2 cellular contexts compared by ENCODE assay signal in genomic region chr3:146739203-146739671, GRCh38.
TF ChIP-seq lines count a peak whose summit lies in the region.

No MANE protein-coding gene starts in this region.

TF ChIP-seq in GM12878, 131 proteins besides CTCF, POLR2A, EP300 and RAD21:
- TF ChIP-seq ZNF687 (IDR thresholded peaks at IDR 0.05) = no peak
- TF ChIP-seq POLR2AphosphoS5 (IDR thresholded peaks at IDR 0.05; ENCODE audit: low read length) = no peak
- TF ChIP-seq SREBF2 (IDR thresholded peaks at IDR 0.05; ENCODE audit: low read length) = no peak
- TF ChIP-seq USF1 (IDR thresholded peaks at IDR 0.05; ENCODE audit: borderline replicate concordance, extremely low read length, insufficient read depth, low read depth, low read length) = no peak
- no peak for TF ChIP-seq MYB (IDR thresholded peaks at IDR 0.05; ENCODE audit: borderline replicate concordance, low read depth, low read length)
- TF ChIP-seq IRF3 (IDR thresholded peaks at IDR 0.05) = no peak
- no peak for TF ChIP-seq TAF1 (IDR thresholded peaks at IDR 0.05; ENCODE audit: borderline replicate concordance, low read depth, low read length)
- TF ChIP-seq RB1 (IDR thresholded peaks at IDR 0.05; ENCODE audit: borderline replicate concordance) = no peak
- no peak for TF ChIP-seq JUNB (IDR thresholded peaks at IDR 0.05)
- TF ChIP-seq ELK1 (IDR thresholded peaks at IDR 0.05; ENCODE audit: low read depth, low read length) = no peak
- no peak for TF ChIP-seq HDAC2 (IDR thresholded peaks at IDR 0.05)
- no peak for TF ChIP-seq MXI1 (IDR thresholded peaks at IDR 0.05; ENCODE audit: low read depth, low read length)
- no peak for TF ChIP-seq ZNF207 (IDR thresholded peaks at IDR 0.05; ENCODE audit: borderline replicate concordance)
- no peak for TF ChIP-seq RELB (IDR thresholded peaks at IDR 0.05; ENCODE audit: low read depth)
- TF ChIP-seq IRF5 (IDR thresholded peaks at IDR 0.05; ENCODE audit: borderline replicate concordance) = no peak
- TF ChIP-seq GABPA (IDR thresholded peaks at IDR 0.05; ENCODE audit: low read depth) = no peak
- no peak for TF ChIP-seq MAX (IDR thresholded peaks at IDR 0.05; ENCODE audit: low read depth, low read length)

TF ChIP-seq in HepG2, 621 proteins besides CTCF, POLR2A, EP300 and RAD21 (continued from another document):
- TF ChIP-seq FOXP4 (CRISPR knock-in tag; IDR thresholded peaks at IDR 0.05) (no peak), ZFP91 (CRISPR knock-in tag; IDR thresholded peaks at IDR 0.05; ENCODE audit: borderline replicate concordance) (no peak), RNF2 (conservative IDR thresholded peaks at IDR 0.05; ENCODE audit: low read depth) (no peak), ZNF224 (CRISPR knock-in tag; IDR thresholded peaks at IDR 0.05) (no peak), ZNF280B (CRISPR knock-in tag; IDR thresholded peaks at IDR 0.05; ENCODE audit: borderline replicate concordance) (no peak), SP1 (IDR thresholded peaks at IDR 0.05) (no peak), SP1 (CRISPR knock-in tag; IDR thresholded peaks at IDR 0.05) (no peak), ETV5 (CRISPR knock-in tag; IDR thresholded peaks at IDR 0.05; ENCODE audit: borderline replicate concordance) (no peak), ESRRA (CRISPR knock-in tag; IDR thresholded peaks at IDR 0.05; ENCODE audit: low read depth) (no peak), ZNF44 (CRISPR knock-in tag; IDR thresholded peaks at IDR 0.05) (no peak)
